1 cellular context compared by ENCODE assay signal in genomic region chr1:160326393-160326792, GRCh38.
TF ChIP-seq lines count a peak whose summit lies in the region.

No MANE protein-coding gene starts in this region.

TF ChIP-seq in K562, 482 proteins besides CTCF, POLR2A, EP300 and RAD21 (continued from another document):
- TF ChIP-seq, protein P1, sequence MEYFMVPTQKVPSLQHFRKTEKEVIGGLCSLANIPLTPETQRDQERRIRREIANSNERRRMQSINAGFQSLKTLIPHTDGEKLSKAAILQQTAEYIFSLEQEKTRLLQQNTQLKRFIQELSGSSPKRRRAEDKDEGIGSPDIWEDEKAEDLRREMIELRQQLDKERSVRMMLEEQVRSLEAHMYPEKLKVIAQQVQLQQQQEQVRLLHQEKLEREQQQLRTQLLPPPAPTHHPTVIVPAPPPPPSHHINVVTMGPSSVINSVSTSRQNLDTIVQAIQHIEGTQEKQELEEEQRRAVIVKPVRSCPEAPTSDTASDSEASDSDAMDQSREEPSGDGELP (CRISPR knock-in tag; IDR thresholded peaks at IDR 0.05; ENCODE audit: borderline replicate concordance): peak; percentile 51
TF ChIP-seq in K562: peak in this region for 1.
